18 cellular contexts compared by ENCODE assay signal in the genomic region with DNA sequence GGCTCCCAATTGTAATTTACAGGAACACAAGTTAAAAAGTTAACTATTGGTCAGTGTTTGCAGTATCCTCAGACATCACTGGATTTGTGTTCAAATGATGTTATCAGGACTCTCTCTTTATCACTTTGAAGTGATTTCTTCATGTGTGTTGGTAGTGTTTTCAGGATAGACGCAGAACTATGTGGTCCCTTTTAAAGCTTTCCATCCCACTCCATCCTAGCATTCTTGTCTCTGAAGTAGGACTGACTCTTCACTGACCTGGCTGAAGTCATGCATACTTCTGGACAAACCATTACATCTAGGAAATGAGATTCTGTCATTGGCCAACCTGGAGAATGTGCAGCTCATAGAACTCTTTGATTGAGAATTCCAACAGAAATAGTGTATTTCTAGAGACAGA.
DNase-seq lines count a peak whose midpoint lies in the region; ATAC-seq lines count a peak whose summit lies in the region.
"Had no signal": no experiment of that assay in that cellular context is flagged by ENCODE, and none has a peak within 500 bp of the region (broad histone marks: within the 10 kb centered on the region; RNA-seq: fewer than 3 reads in every experiment).

No MANE protein-coding gene starts in this region.

- no peak overlapping the region for H3K4me3 ChIP-seq in adipocyte (ENCODE audit: low read length)
- H3K4me3 ChIP-seq: GM12878, SK-N-MC had no signal

- H3K27me3 ChIP-seq in adipocyte (replicated peaks; ENCODE audit: control insufficient read depth, insufficient read depth, low read length) = no peaks in the 10 kb centered on the region

- peaks cover 38% of the 10 kb centered on the region for H3K36me3 ChIP-seq in adipocyte (ENCODE audit: control insufficient read depth, insufficient read depth, low read length, severe bottlenecking)

- in situ Hi-C loops in Caki2 (cut with HindIII; ENCODE audit: low pct_unique_long_range_greater_than_20kb, low sequenced_read_pairs) = no loop called here

- H3K9ac ChIP-seq in adipocyte (ENCODE audit: low read length) = no peak overlapping the region

- peak; percentile 23 for DNase-seq in Caki2 (ENCODE audit: low read depth)
- DNase-seq in adipocyte (ENCODE audit: low read depth) = peak; percentile 26
- peak; percentile 13 for DNase-seq in fibroblast of gingiva (ENCODE audit: low read depth)
- peak; percentile 31 for DNase-seq in myocyte (ENCODE audit: low read depth)
- no peak for DNase-seq in DMS79 treated with DMSO at 0.1 percent for 48 hours (lab: John Stamatoyannopoulos, UW)
- DNase-seq in iPS-NIHi7 (ENCODE audit: extremely low spot score) = no peak
- no peak for DNase-seq in NCI-H2171 treated with DMSO at 0.1 percent for 48 hours (lab: John Stamatoyannopoulos, UW)
- DNase-seq: Caco-2; CD4-positive, CD25-positive, alpha-beta regulatory T cell; KG1; NCI-H1048; NCI-H1436 treated with DMSO at 0.1 percent for 48 hours; NCI-H2081; NCI-H524 had no signal

- no peaks in the 10 kb centered on the region for H3K9me3 ChIP-seq in adipocyte (ENCODE audit: control insufficient read depth, low read length)
- H3K9me3 ChIP-seq: Caco-2 had no signal

- ATAC-seq in HG03045 (IDR thresholded peaks at IDR 0.05; ENCODE audit: unreplicated experiment) = no peak
- ATAC-seq: GM12878, HCT116 had no signal

- peaks cover 12% of the 10 kb centered on the region for H3K4me1 ChIP-seq in adipocyte (ENCODE audit: control insufficient read depth, insufficient read depth, low read length)
- H3K4me1 ChIP-seq: Caco-2 had no signal

Comparison
In these comparisons a context has a peak if more than half of its experiments do, and no peak if none do; other contexts are left out.
1. DNase-seq: peak in Caki2 (single experiment), adipocyte (single experiment), fibroblast of gingiva (single experiment) and myocyte (single experiment); none in DMS79 treated with DMSO at 0.1 percent for 48 hours (single experiment), iPS-NIHi7 (single experiment) and NCI-H2171 treated with DMSO at 0.1 percent for 48 hours (single experiment).